Comparison of ENCODE assay signal across 8 cellular contexts in the genomic region with DNA sequence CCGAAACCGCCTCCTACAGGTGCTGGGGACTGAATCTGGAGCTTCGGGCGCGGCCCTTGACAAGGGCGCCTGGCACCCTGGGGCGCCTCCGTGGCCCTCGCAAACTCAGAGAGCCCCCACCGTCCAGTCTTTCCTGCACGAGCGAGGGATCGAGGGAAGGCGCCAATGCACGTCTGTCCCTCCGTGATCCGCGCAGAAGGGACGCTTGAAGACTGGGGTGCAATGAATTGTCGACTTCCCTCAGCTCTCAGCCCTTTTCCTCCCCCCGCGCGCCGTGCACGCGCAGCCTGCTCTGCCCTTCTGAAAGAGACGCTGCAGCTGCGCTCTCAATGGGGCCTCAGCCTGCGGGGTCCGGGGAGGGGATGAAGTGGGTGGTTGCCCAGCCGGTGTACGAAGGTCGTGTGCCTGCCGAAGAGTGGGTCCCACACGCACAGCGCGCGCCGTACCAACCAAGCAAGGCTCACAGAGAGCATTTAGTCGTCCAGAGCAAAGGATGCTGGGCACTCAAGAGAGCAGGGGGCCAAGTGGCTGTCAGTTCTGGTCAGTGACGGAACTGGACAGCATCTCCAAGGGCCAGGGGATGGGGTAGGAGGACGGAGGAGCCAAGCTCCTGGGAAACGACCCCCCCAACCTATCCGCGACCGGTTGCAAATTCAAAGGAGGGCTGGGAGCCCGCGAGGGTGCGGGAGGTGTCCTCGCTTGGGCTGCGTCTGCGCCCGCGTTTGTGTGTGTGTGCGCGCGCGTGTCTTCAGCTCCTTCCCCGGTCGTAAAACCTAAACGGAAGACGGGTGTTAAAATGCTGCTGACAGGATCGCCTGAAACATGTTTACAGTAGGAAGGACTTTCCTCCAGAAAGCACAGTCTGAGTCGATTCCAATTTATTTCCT. TPM values are rescaled to one million over a fixed set of nuclear protein-coding genes. Genes with fewer than 3 reads are reported as not detected.
A peak's percentile ranks its signal among the peaks of the same experiment; 100 is the strongest.
DNase-seq lines count a peak whose midpoint lies in the region; ATAC-seq and TF ChIP-seq lines count a peak whose summit lies in the region.

No MANE protein-coding gene starts in this region.

- POLR2A ChIA-PET in WTC11 (lab: Charles Lee), result interaction anchor here (0.6 to 1.9 kb wide), 17 partner anchors 8 to 1387 kb away, joined by 3 to 15 read pairs (median 3); no protein-coding TSS in a partner anchor

- 0 out of 2 replicates have a peak, but pooled peaks cover 3% of the 10 kb centered on the region for H3K36me3 Mint-ChIP-seq in WTC11

- H3K9me3 ChIP-seq in effector memory CD4-positive, alpha-beta T cell (ENCODE audit: control insufficient read depth, low read length), result no peaks in the 10 kb centered on the region

- CTCF ChIA-PET in WTC11 (lab: Charles Lee), result interaction anchor here (0.6 to 3.5 kb wide), 56 partner anchors 9 to 1194 kb away, joined by 3 to 22 read pairs (median 4); no protein-coding TSS in a partner anchor

- no peak for TF ChIP-seq CTCF in WTC11 (IDR thresholded peaks at IDR 0.05)

- H3K27ac Mint-ChIP-seq in WTC11, result peak overlapping the region; percentile 43; the same call in 1 of the 2 replicates
- H3K27ac Mint-ChIP-seq in stimulated activated naive CD8-positive, alpha-beta T cell treated with anti-CD3 and anti-CD28 coated beads, Interleukin-15, amount 100 ng/mL, for 72 hours, result peak overlapping the region in 1 of 2 donors; percentile 76

- H3K4me3 ChIP-seq in effector memory CD4-positive, alpha-beta T cell (ENCODE audit: insufficient read depth, low read depth, low read length, poor library complexity, severe bottlenecking), result peak overlapping the region; percentile 59

- H3K36me3 ChIP-seq in effector memory CD4-positive, alpha-beta T cell (ENCODE audit: control insufficient read depth, insufficient read depth, low read length), result no peaks in the 10 kb centered on the region

- peak; percentile 48 for DNase-seq in AG20443 (ENCODE audit: low spot score)
- peak; percentile 29 for DNase-seq in NCI-H2107 (lab: John Stamatoyannopoulos, UW)
- DNase-seq in WTC11 (ENCODE audit: low spot score), result peak; percentile 62
- no peak for DNase-seq in effector memory CD4-positive, alpha-beta T cell
- DNase-seq in medulla oblongata (ENCODE audit: extremely low spot score), result peak; percentile 39
- peak; percentile 38 to 44 for DNase-seq in stimulated activated naive CD8-positive, alpha-beta T cell treated with anti-CD3 and anti-CD28 coated beads, Interleukin-15, amount 100 ng/mL, for 72 hours

- peaks cover 18% of the 10 kb centered on the region for H3K4me1 Mint-ChIP-seq in WTC11
- H3K4me1 Mint-ChIP-seq in stimulated activated naive CD8-positive, alpha-beta T cell treated with anti-CD3 and anti-CD28 coated beads, Interleukin-15, amount 100 ng/mL, for 72 hours, result peaks cover 14% of the 10 kb centered on the region

- H3K4me1 ChIP-seq in effector memory CD4-positive, alpha-beta T cell (ENCODE audit: control insufficient read depth, insufficient read depth, low read length, poor library complexity, severe bottlenecking), result peaks cover 14% of the 10 kb centered on the region

- ATAC-seq in GM18858 (IDR thresholded peaks at IDR 0.05; ENCODE audit: unreplicated experiment), result peak; percentile 27
- peak; percentile 35 for ATAC-seq in HG02943 (IDR thresholded peaks at IDR 0.05; ENCODE audit: low read depth, unreplicated experiment)
- ATAC-seq in WTC11, result peak; percentile 9
- peak; percentile 52 for ATAC-seq in stimulated activated naive CD8-positive, alpha-beta T cell treated with anti-CD3 and anti-CD28 coated beads, Interleukin-15, amount 100 ng/mL, for 72 hours

- no peak overlapping the region for H3K27ac ChIP-seq in effector memory CD4-positive, alpha-beta T cell (ENCODE audit: insufficient read depth, low read length, poor library complexity, severe bottlenecking)

- peaks cover 12% of the 10 kb centered on the region for H3K27me3 ChIP-seq in effector memory CD4-positive, alpha-beta T cell (replicated peaks; ENCODE audit: control insufficient read depth, insufficient read depth, low read length, poor library complexity, severe bottlenecking)

- peak overlapping the region; percentile 95 for H3K4me3 Mint-ChIP-seq in WTC11
- H3K4me3 Mint-ChIP-seq in stimulated activated naive CD8-positive, alpha-beta T cell treated with anti-CD3 and anti-CD28 coated beads, Interleukin-15, amount 100 ng/mL, for 72 hours, result peak overlapping the region; percentile 93 to 99

- peaks cover 12% of the 10 kb centered on the region for H3K27me3 Mint-ChIP-seq in WTC11 (ENCODE audit: low read depth)
- H3K27me3 Mint-ChIP-seq in stimulated activated naive CD8-positive, alpha-beta T cell treated with anti-CD3 and anti-CD28 coated beads, Interleukin-15, amount 100 ng/mL, for 72 hours, result peaks cover 49% of the 10 kb centered on the region

- peaks cover 6% of the 10 kb centered on the region for H3K9me3 Mint-ChIP-seq in WTC11
- peaks cover 0 to 7% of the 10 kb centered on the region in 2 donors for H3K9me3 Mint-ChIP-seq in stimulated activated naive CD8-positive, alpha-beta T cell treated with anti-CD3 and anti-CD28 coated beads, Interleukin-15, amount 100 ng/mL, for 72 hours

TF ChIP-seq in WTC11, 78 proteins besides CTCF, POLR2A, EP300 and RAD21 (continues in another document):
- TF ChIP-seq NFYB (CRISPR knock-in tag; conservative IDR thresholded peaks at IDR 0.05; ENCODE audit: low read depth), result 0 out of 2 replicates have a peak, but pooled peaks have one; percentile 16
- no peak; the same call in 1 of the 2 replicates for TF ChIP-seq ZNF138 (CRISPR knock-in tag; conservative IDR thresholded peaks at IDR 0.05)
- TF ChIP-seq MYBL2 (CRISPR knock-in tag; IDR thresholded peaks at IDR 0.05), result no peak
- TF ChIP-seq ETV6 (CRISPR knock-in tag; IDR thresholded peaks at IDR 0.05), result 0 out of 2 replicates have a peak, but pooled peaks have one; percentile 29
- TF ChIP-seq, protein P1, sequence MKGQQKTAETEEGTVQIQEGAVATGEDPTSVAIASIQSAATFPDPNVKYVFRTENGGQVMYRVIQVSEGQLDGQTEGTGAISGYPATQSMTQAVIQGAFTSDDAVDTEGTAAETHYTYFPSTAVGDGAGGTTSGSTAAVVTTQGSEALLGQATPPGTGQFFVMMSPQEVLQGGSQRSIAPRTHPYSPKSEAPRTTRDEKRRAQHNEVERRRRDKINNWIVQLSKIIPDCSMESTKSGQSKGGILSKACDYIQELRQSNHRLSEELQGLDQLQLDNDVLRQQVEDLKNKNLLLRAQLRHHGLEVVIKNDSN (CRISPR knock-in tag; IDR thresholded peaks at IDR 0.05), result 0 out of 2 replicates have a peak, but pooled peaks have one; percentile 22
- TF ChIP-seq, protein P2, sequence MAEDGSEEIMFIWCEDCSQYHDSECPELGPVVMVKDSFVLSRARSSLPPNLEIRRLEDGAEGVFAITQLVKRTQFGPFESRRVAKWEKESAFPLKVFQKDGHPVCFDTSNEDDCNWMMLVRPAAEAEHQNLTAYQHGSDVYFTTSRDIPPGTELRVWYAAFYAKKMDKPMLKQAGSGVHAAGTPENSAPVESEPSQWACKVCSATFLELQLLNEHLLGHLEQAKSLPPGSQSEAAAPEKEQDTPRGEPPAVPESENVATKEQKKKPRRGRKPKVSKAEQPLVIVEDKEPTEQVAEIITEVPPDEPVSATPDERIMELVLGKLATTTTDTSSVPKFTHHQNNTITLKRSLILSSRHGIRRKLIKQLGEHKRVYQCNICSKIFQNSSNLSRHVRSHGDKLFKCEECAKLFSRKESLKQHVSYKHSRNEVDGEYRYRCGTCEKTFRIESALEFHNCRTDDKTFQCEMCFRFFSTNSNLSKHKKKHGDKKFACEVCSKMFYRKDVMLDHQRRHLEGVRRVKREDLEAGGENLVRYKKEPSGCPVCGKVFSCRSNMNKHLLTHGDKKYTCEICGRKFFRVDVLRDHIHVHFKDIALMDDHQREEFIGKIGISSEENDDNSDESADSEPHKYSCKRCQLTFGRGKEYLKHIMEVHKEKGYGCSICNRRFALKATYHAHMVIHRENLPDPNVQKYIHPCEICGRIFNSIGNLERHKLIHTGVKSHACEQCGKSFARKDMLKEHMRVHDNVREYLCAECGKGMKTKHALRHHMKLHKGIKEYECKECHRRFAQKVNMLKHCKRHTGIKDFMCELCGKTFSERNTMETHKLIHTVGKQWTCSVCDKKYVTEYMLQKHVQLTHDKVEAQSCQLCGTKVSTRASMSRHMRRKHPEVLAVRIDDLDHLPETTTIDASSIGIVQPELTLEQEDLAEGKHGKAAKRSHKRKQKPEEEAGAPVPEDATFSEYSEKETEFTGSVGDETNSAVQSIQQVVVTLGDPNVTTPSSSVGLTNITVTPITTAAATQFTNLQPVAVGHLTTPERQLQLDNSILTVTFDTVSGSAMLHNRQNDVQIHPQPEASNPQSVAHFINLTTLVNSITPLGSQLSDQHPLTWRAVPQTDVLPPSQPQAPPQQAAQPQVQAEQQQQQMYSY (CRISPR knock-in tag; IDR thresholded peaks at IDR 0.05), result no peak
- no peak for TF ChIP-seq CREB1 (CRISPR knock-in tag; IDR thresholded peaks at IDR 0.05)
- TF ChIP-seq, protein P3, sequence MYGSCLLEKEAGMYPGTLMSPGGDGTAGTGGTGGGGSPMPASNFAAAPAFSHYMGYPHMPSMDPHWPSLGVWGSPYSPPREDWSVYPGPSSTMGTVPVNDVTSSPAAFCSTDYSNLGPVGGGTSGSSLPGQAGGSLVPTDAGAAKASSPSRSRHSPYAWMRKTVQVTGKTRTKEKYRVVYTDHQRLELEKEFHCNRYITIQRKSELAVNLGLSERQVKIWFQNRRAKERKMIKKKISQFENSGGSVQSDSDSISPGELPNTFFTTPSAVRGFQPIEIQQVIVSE (CRISPR knock-in tag; IDR thresholded peaks at IDR 0.05; ENCODE audit: borderline replicate concordance), result no peak
- no peak for TF ChIP-seq NR3C1 (CRISPR knock-in tag; conservative IDR thresholded peaks at IDR 0.05; ENCODE audit: low read depth)
- TF ChIP-seq, protein P4, sequence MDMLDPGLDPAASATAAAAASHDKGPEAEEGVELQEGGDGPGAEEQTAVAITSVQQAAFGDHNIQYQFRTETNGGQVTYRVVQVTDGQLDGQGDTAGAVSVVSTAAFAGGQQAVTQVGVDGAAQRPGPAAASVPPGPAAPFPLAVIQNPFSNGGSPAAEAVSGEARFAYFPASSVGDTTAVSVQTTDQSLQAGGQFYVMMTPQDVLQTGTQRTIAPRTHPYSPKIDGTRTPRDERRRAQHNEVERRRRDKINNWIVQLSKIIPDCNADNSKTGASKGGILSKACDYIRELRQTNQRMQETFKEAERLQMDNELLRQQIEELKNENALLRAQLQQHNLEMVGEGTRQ (CRISPR knock-in tag; IDR thresholded peaks at IDR 0.05), result no peak; the same call in 1 of the 2 replicates
- TF ChIP-seq EMX1 (CRISPR knock-in tag; IDR thresholded peaks at IDR 0.05), result no peak
- no peak for TF ChIP-seq ZNF423 (CRISPR knock-in tag; IDR thresholded peaks at IDR 0.05)
- TF ChIP-seq, protein P5, sequence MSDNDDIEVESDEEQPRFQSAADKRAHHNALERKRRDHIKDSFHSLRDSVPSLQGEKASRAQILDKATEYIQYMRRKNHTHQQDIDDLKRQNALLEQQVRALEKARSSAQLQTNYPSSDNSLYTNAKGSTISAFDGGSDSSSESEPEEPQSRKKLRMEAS (CRISPR knock-in tag; IDR thresholded peaks at IDR 0.05), result peak; percentile 17; the same call in 1 of the 2 replicates

RNA-seq across cellular contexts. Expression of a gene that starts 5.4 kb away (rescaled TPM):
- 167 to 182 TPM (median 169 TPM) in 3 replicates for total RNA-seq in WTC11 (2021)

Comparison
In these comparisons a context has a peak if more than half of its experiments do, and no peak if none do; other contexts are left out.
1. DNase-seq: peak in AG20443 (single experiment), NCI-H2107 (single experiment), WTC11 (single experiment), medulla oblongata (single experiment) and stimulated activated naive CD8-positive, alpha-beta T cell treated with anti-CD3 and anti-CD28 coated beads, Interleukin-15, amount 100 ng/mL, for 72 hours (2 of 2); none in effector memory CD4-positive, alpha-beta T cell (0 of 3).
2. Peak in every context shown above with its lines, with median percentiles within 50 percentile points of each other: ATAC-seq.